ENCODE assay signal across 8 cellular contexts in genomic region chr11:10809373-10810199, GRCh38. TPM values are rescaled to one million over a fixed set of nuclear protein-coding genes. Genes with fewer than 3 reads are reported as not detected.
DNase-seq lines count a peak whose midpoint lies in the region; ATAC-seq and TF ChIP-seq lines count a peak whose summit lies in the region.

No MANE protein-coding gene starts in this region.

- no peaks in the 10 kb centered on the region for H3K27me3 Mint-ChIP-seq in CD4-positive, alpha-beta T cell
- no peaks in the 10 kb centered on the region for H3K27me3 Mint-ChIP-seq in central memory CD8-positive, alpha-beta T cell

- H3K9me3 ChIP-seq in CD4-positive, alpha-beta T cell (ENCODE audit: control insufficient read depth, low read length): no peaks in the 10 kb centered on the region
- H3K9me3 ChIP-seq in SJCRH30 (replicated peaks): no peaks in the 10 kb centered on the region

- peaks cover 51% of the 10 kb centered on the region for H3K4me1 Mint-ChIP-seq in CD4-positive, alpha-beta T cell (ENCODE audit: low read depth)
- peaks cover 42% of the 10 kb centered on the region for H3K4me1 Mint-ChIP-seq in central memory CD8-positive, alpha-beta T cell

- TF ChIP-seq CTCF in CD4-positive, alpha-beta T cell (IDR thresholded peaks at IDR 0.05): no peak

- peak; percentile 8 for ATAC-seq in CD4-positive, alpha-beta T cell (ENCODE audit: poor library complexity)
- ATAC-seq in GM19035 (IDR thresholded peaks at IDR 0.05; ENCODE audit: unreplicated experiment): peak; percentile 25
- peak; percentile 17 for ATAC-seq in HG03159 (IDR thresholded peaks at IDR 0.05; ENCODE audit: unreplicated experiment)
- peak; percentile 6 for ATAC-seq in central memory CD8-positive, alpha-beta T cell (replicated peaks; ENCODE audit: extremely low read depth, poor library complexity, severe bottlenecking)

- H3K36me3 ChIP-seq in SJCRH30: peaks cover 36% of the 10 kb centered on the region

- POLR2A ChIA-PET in CD4-positive, alpha-beta T cell (lab: Charles Lee): interaction anchor here (0.7 to 4.5 kb wide), 56 partner anchors 9 to 1494 kb away, joined by 3 to 478 read pairs (median 6); partner anchors contain the start of genes AMPD3, CTR9, RNF141 and USP47

- DNase-seq in CD4-positive, alpha-beta T cell: peak in 8 of 10 experiments; percentile 17 to 55 (median 36)
- DNase-seq in SJCRH30: peak; percentile 42 to 66
- no peak for DNase-seq in central memory CD8-positive, alpha-beta T cell (ENCODE audit: low spot score in 2 of 2)
- DNase-seq in kidney glomerular epithelial cell (lab: John Stamatoyannopoulos, UW): peak; percentile 64
- peak; percentile 56 for DNase-seq in stimulated activated CD4-positive, alpha-beta T cell treated with anti-CD3 and anti-CD28 coated beads, Interleukin-4, amount 100 ng/mL, for 24 hours
- DNase-seq in DMS114 treated with DMSO at 0.1 percent for 48 hours (lab: John Stamatoyannopoulos, UW; ENCODE audit: unreplicated experiment): no peak

- peak overlapping the region; percentile 99 for H3K27ac ChIP-seq in CD4-positive, alpha-beta T cell (ENCODE audit: low read depth, low read length)
- peak overlapping the region; percentile 99 for H3K27ac ChIP-seq in SJCRH30

- peaks cover 11% of the 10 kb centered on the region for H3K4me1 ChIP-seq in SJCRH30

- peaks cover 46% of the 10 kb centered on the region for H3K36me3 Mint-ChIP-seq in CD4-positive, alpha-beta T cell (ENCODE audit: low read depth)
- peaks cover 47% of the 10 kb centered on the region for H3K36me3 Mint-ChIP-seq in central memory CD8-positive, alpha-beta T cell (ENCODE audit: insufficient read depth)

- no peaks in the 10 kb centered on the region for H3K27me3 ChIP-seq in CD4-positive, alpha-beta T cell (ENCODE audit: control insufficient read depth, insufficient read depth, low read length)
- H3K27me3 ChIP-seq in SJCRH30: no peaks in the 10 kb centered on the region

- intact Hi-C loops in CD4-positive, alpha-beta T cell (cut with DNase I, micrococcal nuclease): loop anchor here (1.0 to 5.0 kb wide), 6 partner anchors 15 to 1497 kb away; partner anchors contain the start of genes TMEM41B (in 1 of the 2), USP47 (in 1 of the 2) and ZBED5 (in 1 of the 2)

- CTCF ChIA-PET in CD4-positive, alpha-beta T cell (lab: Charles Lee): interaction anchor here (0.6 to 3.7 kb wide), 11 partner anchors 9 to 1844 kb away, joined by 3 to 25 read pairs (median 3); partner anchors contain the start of genes RNF141 and ZBED5

- peak overlapping the region; percentile 100 for H3K27ac Mint-ChIP-seq in CD4-positive, alpha-beta T cell
- peak overlapping the region; percentile 98 for H3K27ac Mint-ChIP-seq in central memory CD8-positive, alpha-beta T cell (ENCODE audit: low read depth)

- H3K4me3 ChIP-seq in SJCRH30: peak overlapping the region; percentile 98

- no peaks in the 10 kb centered on the region for H3K9me3 Mint-ChIP-seq in CD4-positive, alpha-beta T cell
- no peaks in the 10 kb centered on the region for H3K9me3 Mint-ChIP-seq in central memory CD8-positive, alpha-beta T cell

- H3K4me3 Mint-ChIP-seq in CD4-positive, alpha-beta T cell: peak overlapping the region; percentile 99
- peak overlapping the region; percentile 96 for H3K4me3 Mint-ChIP-seq in central memory CD8-positive, alpha-beta T cell

RNA-seq across cellular contexts. Expression of gene EIF4G2, which starts 0.9 kb away (rescaled TPM):
- 1,000 to 10,000 TPM; 1,001 to 1,008 TPM for total RNA-seq in CD4-positive, alpha-beta T cell
- total RNA-seq in SJCRH30 (2014; rRNA removed; shearing (Covaris generic)): 1,193 and 1,203 TPM in 2 replicates

RNA-seq across cellular contexts. Expression of gene ZBED5, which starts 48.3 kb away (rescaled TPM):
- total RNA-seq in CD4-positive, alpha-beta T cell: 10 to 100 TPM; 71.1 to 72.0 TPM
- total RNA-seq in SJCRH30 (2014; rRNA removed; shearing (Covaris generic)): 59.6 and 73.8 TPM in 2 replicates

RNA-seq across cellular contexts. Expression of gene CTR9, which starts 58.5 kb away (rescaled TPM):
- total RNA-seq in CD4-positive, alpha-beta T cell: 10 to 100 TPM; 34.0 to 34.7 TPM
- total RNA-seq in SJCRH30 (2014; rRNA removed; shearing (Covaris generic)): 53.0 and 55.2 TPM in 2 replicates

Comparison
In these comparisons a context has a peak if more than half of its experiments do, and no peak if none do; other contexts are left out.
1. DNase-seq: peak in CD4-positive, alpha-beta T cell (8 of 10), SJCRH30 (2 of 2), kidney glomerular epithelial cell (single experiment) and stimulated activated CD4-positive, alpha-beta T cell treated with anti-CD3 and anti-CD28 coated beads, Interleukin-4, amount 100 ng/mL, for 24 hours (single experiment); none in central memory CD8-positive, alpha-beta T cell (0 of 2) and DMS114 treated with DMSO at 0.1 percent for 48 hours (single experiment).
2. Peak in every context shown above with its lines, with median percentiles within 50 percentile points of each other: ATAC-seq.